Comparison of ENCODE assay signal across 28 cellular contexts in the genomic region with DNA sequence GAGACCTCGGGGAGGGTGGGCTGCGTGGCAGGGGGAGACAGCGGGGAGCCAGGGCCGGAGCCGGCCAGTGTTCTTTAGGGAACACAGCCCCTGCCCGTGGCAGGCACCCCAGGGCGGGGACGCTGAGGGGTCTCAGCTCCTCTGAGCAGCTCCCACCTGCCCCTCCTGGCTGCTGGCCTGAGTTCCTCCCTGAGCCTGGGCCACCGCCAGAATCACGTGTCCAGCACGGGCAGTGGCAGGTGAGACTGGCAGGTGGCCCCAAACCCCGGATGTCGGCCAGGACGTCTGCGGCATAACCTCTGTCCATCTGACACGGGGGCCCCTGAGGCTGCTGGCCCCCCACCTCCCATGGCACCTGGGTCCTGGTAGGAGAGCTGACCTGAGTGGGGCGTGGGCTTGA. TPM values are rescaled to one million over a fixed set of nuclear protein-coding genes. Genes with fewer than 3 reads are reported as not detected.
DNase-seq lines count a peak whose midpoint lies in the region; ATAC-seq and TF ChIP-seq lines count a peak whose summit lies in the region.
"Had no signal": no experiment of that assay in that cellular context is flagged by ENCODE, and none has a peak within 500 bp of the region (broad histone marks: within the 10 kb centered on the region; RNA-seq: fewer than 3 reads in every experiment).

No MANE protein-coding gene starts in this region.

- peaks cover 0 to 50% (median 10%) of the 10 kb centered on the region in 3 donors for H3K27me3 ChIP-seq in psoas muscle (ENCODE audit: insufficient read depth in 3 of 3, low read length in 2 of 3)
- H3K27me3 ChIP-seq in hepatocyte: peaks cover 12% of the 10 kb centered on the region
- H3K27me3 ChIP-seq: MG63, testis had no signal

- no peak overlapping the region for H3K4me3 ChIP-seq in HEK293 (ENCODE audit: low read depth, low read length)
- no peak overlapping the region for H3K4me3 ChIP-seq in psoas muscle
- H3K4me3 ChIP-seq in hepatocyte: no peak overlapping the region
- H3K4me3 ChIP-seq: adrenal gland, body of pancreas, lung, MG63, testis had no signal

- no peaks in the 10 kb centered on the region for H3K9me2 ChIP-seq in hepatocyte (replicated peaks; ENCODE audit: insufficient read depth)

- H3K36me3 Mint-ChIP-seq in chondrocyte (ENCODE audit: low read depth): no peaks in the 10 kb centered on the region

- no peak overlapping the region for H2AFZ ChIP-seq in hepatocyte

- intact Hi-C loops in Right ventricle myocardium superior (cut with DNase I) (no loop called here), cardiac septum (cut with DNase I) (no loop called here), psoas muscle (cut with DNase I) (no loop called here)

- H3K4me1 ChIP-seq in HEK293 (ENCODE audit: control insufficient read depth, insufficient read depth, low read length) (peaks cover 6% of the 10 kb centered on the region), psoas muscle (no peaks in the 10 kb centered on the region), hepatocyte (ENCODE audit: insufficient read depth) (no peaks in the 10 kb centered on the region)
- H3K4me1 ChIP-seq: adrenal gland, body of pancreas, testis had no signal

- ATAC-seq in Right ventricle myocardium superior (ENCODE audit: poor library complexity): no peak
- ATAC-seq in psoas muscle: no peak
- no peak for ATAC-seq in GM19397 (IDR thresholded peaks at IDR 0.05; ENCODE audit: unreplicated experiment)
- ATAC-seq: activated CD4-positive, alpha-beta T cell treated with anti-CD3 and anti-CD28 coated beads for 36 hours; activated CD8-positive, alpha-beta T cell treated with anti-CD3 and anti-CD28 coated beads for 36 hours; body of pancreas had no signal

- CTCF ChIA-PET in HEK293 (lab: Yijun Ruan, JAX): no interaction called here

- DNase-seq in Right ventricle myocardium superior (peak; percentile 34), cardiac septum (ENCODE audit: low spot score) (no peak), chondrocyte (ENCODE audit: low spot score) (peak; percentile 89), psoas muscle (peak; percentile 6 to 35), hepatocyte (ENCODE audit: low spot score) (no peak), DMS79 treated with DMSO at 0.1 percent for 48 hours (lab: John Stamatoyannopoulos, UW) (no peak)
- DNase-seq: activated CD4-positive, alpha-beta T cell treated with anti-CD3 and anti-CD28 coated beads for 36 hours; activated CD8-positive, alpha-beta memory T cell treated with anti-CD3 and anti-CD28 coated beads, Interleukin-2, amount 50 U/mL, for 48 hours; activated CD8-positive, alpha-beta T cell treated with anti-CD3 and anti-CD28 coated beads for 36 hours; activated naive CD4-positive, alpha-beta T cell treated with anti-CD3 and anti-CD28 coated beads for 36 hours; adrenal gland; body of pancreas; endodermal cell; GDM1; MG63; NCI-H187 treated with DMSO at 0.1 percent for 48 hours; NCI-H524 treated with DMSO at 0.1 percent for 48 hours; small intestine; stimulated activated naive CD4-positive, alpha-beta T cell treated with Interleukin-2 at 50 U/mL for 16 hours; SW 1271; testis had no signal

- WGBS in psoas muscle, 3 donors: 54 to 59% (median 58%) methylated on average over 12 to 17 of the region's 17 CpGs
- WGBS in hepatocyte (ENCODE audit: low lambda C conversion rate, missing lambda C conversion rate): 92% methylated on average over 14 of the region's 17 CpGs

- no peaks in the 10 kb centered on the region for H3K9me3 Mint-ChIP-seq in chondrocyte (ENCODE audit: low read depth)
- H3K9me3 Mint-ChIP-seq: activated naive CD4-positive, alpha-beta T cell treated with anti-CD3 and anti-CD28 coated beads for 36 hours; activated T-helper 1 cell treated with anti-CD3 and anti-CD28 coated beads, Interleukin-12 subunit alpha, Interleukin-12 subunit beta, Interleukin-2, Interleukin-4 antibody, amounts not matched to agents 30 ng/mL and 10 ng/mL and 1 ng/mL, durations not matched to agents 14 hours and 24 hours and 36 hours; nephron had no signal

- H3K4me2 ChIP-seq in hepatocyte: no peak overlapping the region
- H3K4me2 ChIP-seq: KMS-11 had no signal

- H3K79me2 ChIP-seq in hepatocyte: no peaks in the 10 kb centered on the region

- TF ChIP-seq CTCF in HEK293 (tag by site-specific recombination; IDR thresholded peaks at IDR 0.05): no peak
- no peak for TF ChIP-seq CTCF in chondrocyte (IDR thresholded peaks at IDR 0.05)
- TF ChIP-seq CTCF in psoas muscle (IDR thresholded peaks at IDR 0.05): no peak
- TF ChIP-seq CTCF in hepatocyte (IDR thresholded peaks at IDR 0.05; ENCODE audit: poor library complexity): no peak

- H4K20me1 ChIP-seq in hepatocyte (ENCODE audit: insufficient read depth, poor library complexity, severe bottlenecking): no peaks in the 10 kb centered on the region

- H3K9me3 ChIP-seq in HEK293 (ENCODE audit: control insufficient read depth, insufficient read depth, low read depth, low read length) (no peaks in the 10 kb centered on the region), psoas muscle (no peaks in the 10 kb centered on the region), hepatocyte (ENCODE audit: low read depth) (no peaks in the 10 kb centered on the region)
- H3K9me3 ChIP-seq: adrenal gland, body of pancreas, MG63, testis had no signal

- H3K27ac ChIP-seq in HEK293 (ENCODE audit: extremely low read depth, low read depth, low read length) (no peak overlapping the region; the same call in 1 of the 2 replicates), psoas muscle (no peak overlapping the region), hepatocyte (no peak overlapping the region)
- H3K27ac ChIP-seq: adrenal gland, body of pancreas, KMS-11, testis had no signal

- H3K4me3 Mint-ChIP-seq in chondrocyte (ENCODE audit: unreplicated experiment): no peak overlapping the region
- H3K4me3 Mint-ChIP-seq: activated CD4-positive, alpha-beta T cell treated with anti-CD3 and anti-CD28 coated beads for 36 hours; activated CD8-positive, alpha-beta T cell treated with anti-CD3 and anti-CD28 coated beads for 36 hours; activated naive CD4-positive, alpha-beta T cell treated with anti-CD3 and anti-CD28 coated beads for 36 hours; activated T-helper 1 cell treated with anti-CD3 and anti-CD28 coated beads, Interleukin-12 subunit alpha, Interleukin-12 subunit beta, Interleukin-2, Interleukin-4 antibody, amounts not matched to agents 30 ng/mL and 10 ng/mL and 1 ng/mL, durations not matched to agents 14 hours and 24 hours and 36 hours; B cell; endodermal cell; nephron had no signal

- POLR2A ChIA-PET in HEK293 (lab: Yijun Ruan, JAX): no interaction called here

- H3K4me1 Mint-ChIP-seq in chondrocyte (ENCODE audit: low read depth): no peaks in the 10 kb centered on the region
- H3K4me1 Mint-ChIP-seq: endodermal cell, nephron had no signal

- peaks cover 39% of the 10 kb centered on the region for H3K27me3 Mint-ChIP-seq in chondrocyte (ENCODE audit: low read depth)

- no peak overlapping the region for H3K27ac Mint-ChIP-seq in chondrocyte (ENCODE audit: unreplicated experiment)
- H3K27ac Mint-ChIP-seq: activated CD4-positive, alpha-beta T cell treated with anti-CD3 and anti-CD28 coated beads for 36 hours; activated CD8-positive, alpha-beta T cell treated with anti-CD3 and anti-CD28 coated beads for 36 hours; activated naive CD4-positive, alpha-beta T cell treated with anti-CD3 and anti-CD28 coated beads for 36 hours; activated T-helper 1 cell treated with anti-CD3 and anti-CD28 coated beads, Interleukin-12 subunit alpha, Interleukin-12 subunit beta, Interleukin-2, Interleukin-4 antibody, amounts not matched to agents 30 ng/mL and 10 ng/mL and 1 ng/mL, durations not matched to agents 14 hours and 24 hours and 36 hours; B cell; endodermal cell; nephron had no signal

- no peaks in the 10 kb centered on the region for H3K36me3 ChIP-seq in HEK293 (ENCODE audit: control insufficient read depth in 2 of 2, insufficient read depth in 1 of 2, low read length in 2 of 2)
- H3K36me3 ChIP-seq in psoas muscle (ENCODE audit: insufficient read depth in 1 of 2, low read depth in 1 of 2): no peaks in the 10 kb centered on the region
- no peaks in the 10 kb centered on the region for H3K36me3 ChIP-seq in hepatocyte (replicated peaks; ENCODE audit: insufficient read depth, low read depth)
- H3K36me3 ChIP-seq: adrenal gland, MG63 had no signal

TF ChIP-seq in HEK293, 187 proteins besides CTCF, POLR2A, EP300 and RAD21:
- TF ChIP-seq ZNF701 (tag by site-specific recombination; IDR thresholded peaks at IDR 0.05) (no peak), ZNF157 (tag by site-specific recombination; IDR thresholded peaks at IDR 0.05) (no peak), GLIS2 (tag by site-specific recombination; IDR thresholded peaks at IDR 0.05) (peak; percentile 49; the same call in 1 of the 2 replicates)

RNA-seq across cellular contexts. Expression of a gene that starts 25.1 kb away (rescaled TPM):
- 9.5 TPM for total RNA-seq in Right ventricle myocardium superior
- total RNA-seq in cardiac septum: 8.6 TPM
- total RNA-seq in chondrocyte: 14.4 to 16.0 TPM (median 14.7 TPM) in 3 replicates
- 10 to 100 TPM in 3 of 4 donors, 1 to 10 TPM in 1; 7.9 to 25.7 (median 17.7) TPM for total RNA-seq in psoas muscle
- 10 to 100 TPM; 28.4 to 36.7 (median 30.8) TPM for polyA plus RNA-seq in psoas muscle
- 7.1 and 8.9 TPM in 2 replicates for total RNA-seq in hepatocyte
- polyA plus RNA-seq in hepatocyte: 30.6 and 31.8 TPM in 2 replicates

RNA-seq across cellular contexts. Expression of a gene that starts 25.3 kb away (rescaled TPM):
- total RNA-seq in Right ventricle myocardium superior (10.3 TPM), cardiac septum (9.6 TPM), chondrocyte (7.9 to 10.1 TPM (median 9.6 TPM) in 3 replicates), psoas muscle (10 to 100 TPM in 3 of 4 donors, 1 to 10 TPM in 1; 7.3 to 17.1 (median 11.8) TPM), hepatocyte (5.8 and 6.8 TPM in 2 replicates)
- polyA plus RNA-seq in psoas muscle (10 to 100 TPM; 11.7 to 17.0 (median 14.8) TPM), hepatocyte (16.1 and 24.3 TPM in 2 replicates)

Comparison
In these comparisons a context has a peak if more than half of its experiments do, and no peak if none do; other contexts are left out.
1. DNase-seq: peak in Right ventricle myocardium superior (single experiment), chondrocyte (single experiment) and psoas muscle (2 of 2); none in cardiac septum (single experiment), hepatocyte (single experiment) and DMS79 treated with DMSO at 0.1 percent for 48 hours (single experiment).